In genomic region chr5:1783214-1783551, GRCh38 we compare ENCODE assay signal across 11 cellular contexts. TPM values are rescaled to one million over a fixed set of nuclear protein-coding genes. Genes with fewer than 3 reads are reported as not detected.
DNase-seq lines count a peak whose midpoint lies in the region; ATAC-seq lines count a peak whose summit lies in the region.
"Had no signal": no experiment of that assay in that cellular context is flagged by ENCODE, and none has a peak within 500 bp of the region (broad histone marks: within the 10 kb centered on the region; RNA-seq: fewer than 3 reads in every experiment).

No MANE protein-coding gene starts in this region.

- H3K9me3 Mint-ChIP-seq in activated T-helper 17 cell treated with anti-CD3 and anti-CD28 coated beads, Interleukin-2, amount 50 U/mL, for 72 hours, result no peaks in the 10 kb centered on the region
- H3K9me3 Mint-ChIP-seq in activated T-helper 2 cell treated with anti-CD3 and anti-CD28 coated beads, Interferon-gamma antibody, Interleukin-2, Interleukin-4, amounts not matched to agents 10 μg/mL and 5 μg/mL and 100 μg/mL, durations not matched to agents 14 hours and 24 hours and 36 hours, result no peaks in the 10 kb centered on the region

- no peaks in the 10 kb centered on the region for H3K36me3 Mint-ChIP-seq in activated T-helper 17 cell treated with anti-CD3 and anti-CD28 coated beads, Interleukin-2, amount 50 U/mL, for 72 hours (ENCODE audit: low read depth)
- H3K36me3 Mint-ChIP-seq in activated T-helper 2 cell treated with anti-CD3 and anti-CD28 coated beads, Interferon-gamma antibody, Interleukin-2, Interleukin-4, amounts not matched to agents 10 μg/mL and 5 μg/mL and 100 μg/mL, durations not matched to agents 14 hours and 24 hours and 36 hours (ENCODE audit: low read depth), result no peaks in the 10 kb centered on the region

- no peak overlapping the region for H3K4me3 Mint-ChIP-seq in activated T-helper 17 cell treated with anti-CD3 and anti-CD28 coated beads, Interleukin-2, amount 50 U/mL, for 72 hours
- H3K4me3 Mint-ChIP-seq in activated T-helper 2 cell treated with anti-CD3 and anti-CD28 coated beads, Interferon-gamma antibody, Interleukin-2, Interleukin-4, amounts not matched to agents 10 μg/mL and 5 μg/mL and 100 μg/mL, durations not matched to agents 14 hours and 24 hours and 36 hours (ENCODE audit: low read depth), result no peak overlapping the region

- DNase-seq in DMS79 (lab: John Stamatoyannopoulos, UW) (peak; percentile 79), NCI-H2029 treated with DMSO at 0.1 percent for 48 hours (lab: John Stamatoyannopoulos, UW) (no peak), NCI-H146 treated with DMSO at 0.1 percent for 48 hours (lab: John Stamatoyannopoulos, UW; ENCODE audit: unreplicated experiment) (no peak), NK-92 (lab: John Stamatoyannopoulos, UW; ENCODE audit: unreplicated experiment) (no peak)
- no peak for DNase-seq in activated T-helper 2 cell treated with anti-CD3 and anti-CD28 coated beads, Interferon-gamma antibody, Interleukin-2, Interleukin-4, amounts not matched to agents 10 μg/mL and 5 μg/mL and 100 μg/mL, durations not matched to agents 14 hours and 24 hours and 36 hours (ENCODE audit: low spot score)
- DNase-seq: DMS 273 treated with DMSO at 0.1 percent for 48 hours, NCI-H1436 treated with DMSO at 0.1 percent for 48 hours, nucleus accumbens had no signal

- peaks cover 5% of the 10 kb centered on the region for H3K4me1 Mint-ChIP-seq in activated T-helper 17 cell treated with anti-CD3 and anti-CD28 coated beads, Interleukin-2, amount 50 U/mL, for 72 hours
- no peaks in the 10 kb centered on the region for H3K4me1 Mint-ChIP-seq in activated T-helper 2 cell treated with anti-CD3 and anti-CD28 coated beads, Interferon-gamma antibody, Interleukin-2, Interleukin-4, amounts not matched to agents 10 μg/mL and 5 μg/mL and 100 μg/mL, durations not matched to agents 14 hours and 24 hours and 36 hours (ENCODE audit: low read depth)

- intact Hi-C loops in activated T-helper 2 cell treated with anti-CD3 and anti-CD28 coated beads, Interferon-gamma antibody, Interleukin-2, Interleukin-4, amounts not matched to agents 10 μg/mL and 5 μg/mL and 100 μg/mL, durations not matched to agents 14 hours and 24 hours and 36 hours (cut with micrococcal nuclease), result no loop called here

- peak; percentile 82 for ATAC-seq in GM19351 (IDR thresholded peaks at IDR 0.05; ENCODE audit: unreplicated experiment)
- peak; percentile 66 for ATAC-seq in HG03060 (IDR thresholded peaks at IDR 0.05; ENCODE audit: low read depth, unreplicated experiment)
- ATAC-seq in activated T-helper 17 cell treated with anti-CD3 and anti-CD28 coated beads, Interleukin-2, amount 50 U/mL, for 72 hours (replicated peaks), result peak; percentile 44

- no peaks in the 10 kb centered on the region for H3K27me3 Mint-ChIP-seq in activated T-helper 17 cell treated with anti-CD3 and anti-CD28 coated beads, Interleukin-2, amount 50 U/mL, for 72 hours
- H3K27me3 Mint-ChIP-seq in activated T-helper 2 cell treated with anti-CD3 and anti-CD28 coated beads, Interferon-gamma antibody, Interleukin-2, Interleukin-4, amounts not matched to agents 10 μg/mL and 5 μg/mL and 100 μg/mL, durations not matched to agents 14 hours and 24 hours and 36 hours (ENCODE audit: low read depth), result peaks cover 5% of the 10 kb centered on the region

- H3K27ac Mint-ChIP-seq in activated T-helper 17 cell treated with anti-CD3 and anti-CD28 coated beads, Interleukin-2, amount 50 U/mL, for 72 hours, result no peak overlapping the region
- H3K27ac Mint-ChIP-seq in activated T-helper 2 cell treated with anti-CD3 and anti-CD28 coated beads, Interferon-gamma antibody, Interleukin-2, Interleukin-4, amounts not matched to agents 10 μg/mL and 5 μg/mL and 100 μg/mL, durations not matched to agents 14 hours and 24 hours and 36 hours, result no peak overlapping the region

RNA-seq across cellular contexts. Expression of gene MRPL36, which starts 16.5 kb away (rescaled TPM):
- total RNA-seq in activated T-helper 17 cell treated with anti-CD3 and anti-CD28 coated beads, Interleukin-2, amount 50 U/mL, for 72 hours, result 10 to 100 TPM; 50.3 to 74.0 TPM
- total RNA-seq in activated T-helper 2 cell treated with anti-CD3 and anti-CD28 coated beads, Interferon-gamma antibody, Interleukin-2, Interleukin-4, amounts not matched to agents 10 μg/mL and 5 μg/mL and 100 μg/mL, durations not matched to agents 14 hours and 24 hours and 36 hours, result 96.1 and 96.4 TPM in 2 replicates

RNA-seq across cellular contexts. Expression of gene NDUFS6, which starts 18.0 kb away (rescaled TPM):
- 10 to 100 TPM; 13.0 to 35.1 TPM for total RNA-seq in activated T-helper 17 cell treated with anti-CD3 and anti-CD28 coated beads, Interleukin-2, amount 50 U/mL, for 72 hours
- 31.6 and 39.9 TPM in 2 replicates for total RNA-seq in activated T-helper 2 cell treated with anti-CD3 and anti-CD28 coated beads, Interferon-gamma antibody, Interleukin-2, Interleukin-4, amounts not matched to agents 10 μg/mL and 5 μg/mL and 100 μg/mL, durations not matched to agents 14 hours and 24 hours and 36 hours
